ENCODE assay signal across 25 cellular contexts in the genomic region with DNA sequence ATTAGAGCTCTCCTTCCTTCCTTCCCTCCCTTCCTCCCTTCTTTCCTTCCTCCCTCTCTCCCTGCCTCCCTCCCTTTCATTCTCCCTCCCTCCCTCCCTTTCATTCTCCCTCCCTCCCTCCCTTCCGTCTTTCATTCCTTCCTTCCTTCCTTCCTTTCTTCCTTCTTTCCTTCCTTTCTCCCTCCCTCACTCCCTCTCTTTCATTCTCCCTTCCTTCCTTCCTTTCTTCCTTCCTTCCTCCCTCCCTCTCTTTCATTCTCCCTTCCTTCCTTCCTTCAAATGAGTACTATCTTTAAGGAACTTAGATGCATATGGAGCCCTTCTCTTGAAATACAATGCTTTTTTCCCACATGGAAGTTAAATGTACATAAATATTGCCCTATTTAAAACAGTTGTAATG.
"Had no signal": no experiment of that assay in that cellular context is flagged by ENCODE, and none has a peak within 500 bp of the region (broad histone marks: within the 10 kb centered on the region; RNA-seq: fewer than 3 reads in every experiment).

No MANE protein-coding gene starts in this region.

- DNase-seq: colonic mucosa; cortex of kidney; effector CD8-positive, alpha-beta T cell; effector memory CD8-positive, alpha-beta T cell; endodermal cell; erythroblast; esophagus squamous epithelium; foreskin fibroblast; foreskin melanocyte; gastrocnemius medialis; glutamatergic neuron; head of caudate nucleus; heart right ventricle; hippocampal formation; left cardiac atrium; left lung; left ventricle myocardium superior; lower lobe of right lung; mesenchymal stem cell; mucosa of descending colon had no signal

- H3K9me3 ChIP-seq: colonic mucosa, esophagus squamous epithelium, lower lobe of right lung had no signal

- ATAC-seq: effector memory CD8-positive, alpha-beta T cell; esophagus mucosa; gastrocnemius medialis; heart right ventricle; left cardiac atrium; left lung; left ventricle myocardium superior; lower lobe of right lung; mucosa of descending colon had no signal

- H3K27ac ChIP-seq: colonic mucosa, epithelial cell of prostate, esophagus squamous epithelium, gastrocnemius medialis, heart right ventricle, left lung, lower lobe of right lung had no signal

- H3K4me3 ChIP-seq: colonic mucosa, esophagus squamous epithelium, gastrocnemius medialis, heart right ventricle, left lung, lower lobe of right lung, mucosa of descending colon had no signal

- H3K27me3 ChIP-seq: colonic mucosa, esophagus squamous epithelium, gastrocnemius medialis, heart right ventricle, left lung had no signal

- H3K36me3 ChIP-seq: colonic mucosa, esophagus squamous epithelium, gastrocnemius medialis, heart right ventricle, left lung, lower lobe of right lung had no signal

- H3K4me1 ChIP-seq: colonic mucosa, esophagus squamous epithelium, gastrocnemius medialis, heart right ventricle, left lung, lower lobe of right lung had no signal

- FAIRE-seq: endometrium, islet of Langerhans, keratinocyte had no signal
